In the genomic region with DNA sequence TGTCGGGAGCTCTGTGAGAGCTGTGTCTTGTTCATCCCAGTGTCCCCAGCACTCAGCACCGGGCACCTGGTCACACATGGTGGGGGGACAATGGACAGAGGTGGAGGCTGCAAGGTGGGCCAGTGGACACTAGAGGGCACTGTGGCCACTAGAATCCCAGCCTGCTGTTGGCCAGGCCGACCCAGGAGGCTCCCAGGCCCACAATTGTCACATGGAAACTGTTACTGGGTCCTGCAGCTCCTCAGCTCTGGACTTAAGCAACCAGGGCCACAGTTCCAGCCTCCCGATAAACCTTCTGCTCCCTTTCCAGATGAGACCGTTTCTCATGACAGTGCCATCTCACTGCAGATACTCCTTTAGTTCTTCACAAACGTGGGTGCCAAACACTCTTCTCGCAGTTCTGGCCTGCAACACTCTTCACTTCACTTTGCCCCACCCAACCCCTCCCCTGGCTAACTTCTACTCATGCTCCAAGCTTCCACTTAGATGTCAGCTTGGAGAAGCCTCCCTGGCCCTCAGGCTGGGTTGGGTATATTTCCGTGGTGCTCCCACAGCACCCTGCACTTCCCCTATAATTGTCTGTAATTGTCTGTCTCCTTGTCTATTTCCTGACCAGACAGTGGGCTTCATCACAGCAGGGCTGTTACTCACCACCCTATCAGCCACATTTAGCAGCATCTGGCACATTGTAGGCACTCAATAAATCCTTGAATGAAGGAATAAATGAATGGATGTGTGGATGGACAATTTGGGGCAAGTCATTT, we compare ENCODE assay signal across 8 cellular contexts. TPM values are rescaled to one million over a fixed set of nuclear protein-coding genes. Genes with fewer than 3 reads are reported as not detected.
DNase-seq lines count a peak whose midpoint lies in the region; ATAC-seq, FAIRE-seq and TF ChIP-seq lines count a peak whose summit lies in the region.

No MANE protein-coding gene starts in this region.

- TF ChIP-seq CTCF in AG09309 (IDR thresholded peaks at IDR 0.05; ENCODE audit: control insufficient read depth, insufficient read depth, low read depth, low read length, missing control alignments) (peak; percentile 89), WTC11 (IDR thresholded peaks at IDR 0.05) (peak; percentile 58), HepG2 (CRISPR knock-in tag; IDR thresholded peaks at IDR 0.05) (peak; percentile 80)

- no peaks in the 10 kb centered on the region for H3K9me3 ChIP-seq in HepG2 (ENCODE audit: low read length)

- H3K36me3 ChIP-seq in HepG2 (replicated peaks in 1 of 2; ENCODE audit: control insufficient read depth in 1 of 2, insufficient read depth in 2 of 2, low read length in 2 of 2): no peaks in the 10 kb centered on the region

- no peaks in the 10 kb centered on the region for H3K9me3 Mint-ChIP-seq in WTC11

- no peak overlapping the region for H3K27ac Mint-ChIP-seq in WTC11

- FAIRE-seq in GM18507 (lab: Jason Lieb, UNC) (peak; percentile 77), HepG2 (lab: Jason Lieb, UNC) (peak; percentile 83)

- no peak for TF ChIP-seq POLR2A in HepG2 (IDR thresholded peaks at IDR 0.05; ENCODE audit: insufficient read depth in 1 of 2, low read depth in 2 of 2, low read length in 2 of 2)

- BruUV-seq in HepG2 (replicated peaks; lab: Mats Ljungman, UMichigan): no TSS peak

- DNase-seq in AG09309 (ENCODE audit: low read depth) (no peak), GM18507 (ENCODE audit: extremely low spot score, insufficient read length, low read depth) (peak; percentile 5), NAMALWA (ENCODE audit: low spot score) (peak; percentile 42), WTC11 (ENCODE audit: low spot score) (peak; percentile 69), cerebellum (ENCODE audit: low spot score) (peak; percentile 65), HepG2 (ENCODE audit: low spot score) (peak; percentile 16)
- peak; percentile 15 for DNase-seq in stimulated activated CD8-positive, alpha-beta memory T cell treated with anti-CD3 and anti-CD28 coated beads, Interleukin-12 subunit alpha, Interleukin-12 subunit beta, amount 100 ng/mL, for 4 hours (ENCODE audit: low read depth)

- POLR2A ChIA-PET in WTC11 (lab: Charles Lee) (interaction anchor here (0.6 kb wide), 2 partner anchors 46 to 346 kb away, joined by 3 read pairs; no protein-coding TSS in a partner anchor), HepG2 (lab: Yijun Ruan, JAX) (no interaction called here)

- no peaks in the 10 kb centered on the region for H3K27me3 Mint-ChIP-seq in WTC11 (ENCODE audit: low read depth)

- TF ChIP-seq RAD21 in HepG2 (CRISPR knock-in tag; IDR thresholded peaks at IDR 0.05): peak; percentile 42; the same call in 1 of the 2 replicates

- no peak overlapping the region for H3K27ac ChIP-seq in HepG2 (ENCODE audit: extremely low read length, insufficient read depth, low read length)

- H3K4me3 ChIP-seq in AG09309 (ENCODE audit: control insufficient read depth, low read depth, low read length): no peak overlapping the region
- H3K4me3 ChIP-seq in HepG2 (replicated peaks in 1 of 3; ENCODE audit: insufficient read depth in 1 of 3, low read depth in 2 of 3, low read length in 3 of 3): no peak overlapping the region

- no peak overlapping the region for H2AFZ ChIP-seq in HepG2 (ENCODE audit: low read length)

- ATAC-seq in WTC11 (peak; percentile 66), HepG2 (peak; percentile 83), HG03571 (IDR thresholded peaks at IDR 0.05; ENCODE audit: unreplicated experiment) (no peak)

- no peak overlapping the region for H3K4me3 Mint-ChIP-seq in WTC11

- 17% methylated on average over 4 of the region's 8 CpGs for WGBS in HepG2 (ENCODE audit: low lambda C conversion rate)

- peaks cover 38% of the 10 kb centered on the region for H3K4me1 Mint-ChIP-seq in WTC11

- no peaks in the 10 kb centered on the region for H3K36me3 Mint-ChIP-seq in WTC11

- H3K4me2 ChIP-seq in HepG2 (ENCODE audit: low read depth, low read length): no peak overlapping the region

- H3K9ac ChIP-seq in HepG2 (ENCODE audit: insufficient read depth, low read depth, low read length): no peak overlapping the region

- no peaks in the 10 kb centered on the region for H3K27me3 ChIP-seq in HepG2 (ENCODE audit: control insufficient read depth in 1 of 2, insufficient read depth in 2 of 2, low read length in 2 of 2)

- H3K4me1 ChIP-seq in HepG2 (ENCODE audit: insufficient read depth, low read length): peaks cover 10% of the 10 kb centered on the region; the same call in 1 of the 2 replicates

- H3K79me2 ChIP-seq in HepG2 (ENCODE audit: insufficient read depth, low read length): no peaks in the 10 kb centered on the region

- CTCF ChIA-PET in WTC11 (lab: Charles Lee): interaction anchor here (0.6 to 5.4 kb wide), 21 partner anchors 9 to 196 kb away, joined by 3 to 40 read pairs (median 4); a partner anchor contains a TSS
- CTCF ChIA-PET in HepG2 (lab: Yijun Ruan, JAX; ENCODE audit: low intra/inter-chr PET ratio, low total read pairs): no interaction called here

- H4K20me1 ChIP-seq in HepG2 (ENCODE audit: insufficient read depth, low read length): no peaks in the 10 kb centered on the region

- intact Hi-C loops in HepG2 (cut with micrococcal nuclease; ENCODE audit: unreplicated experiment): no loop called here

- in situ Hi-C loops in HepG2 (cut with HindIII; ENCODE audit: extremely low pct_ligation_motif_present, low pct_unique_long_range_greater_than_20kb): no loop called here

- TF ChIP-seq EP300 in HepG2 (IDR thresholded peaks at IDR 0.05; ENCODE audit: low read depth in 2 of 2, low read length in 2 of 2): no peak
- no peak for TF ChIP-seq EP300 in HepG2 (CRISPR knock-in tag; IDR thresholded peaks at IDR 0.05; ENCODE audit: borderline replicate concordance)

TF ChIP-seq in WTC11, 78 proteins besides CTCF, POLR2A, EP300 and RAD21 (continues in another document):
- TF ChIP-seq ZNF416 (CRISPR knock-in tag; IDR thresholded peaks at IDR 0.05) (no peak), HMGA2 (CRISPR knock-in tag; IDR thresholded peaks at IDR 0.05) (no peak)

TF ChIP-seq in HepG2, 621 proteins besides CTCF, POLR2A, EP300 and RAD21:
- TF ChIP-seq ZNF317 (CRISPR knock-in tag; IDR thresholded peaks at IDR 0.05) (no peak), STAG1 (CRISPR knock-in tag; IDR thresholded peaks at IDR 0.05) (peak; percentile 52)

RNA-seq across cellular contexts. Expression of a gene that starts 3.5 kb away (rescaled TPM):
- total RNA-seq in WTC11 (2021) (22.0 to 48.2 TPM (median 23.3 TPM) in 3 replicates), cerebellum (10.9 TPM), HepG2 (2016; rRNA removed; fragmentation: Illumina TruSeq; extraction: Trizol) (0.13 and 0.17 TPM in 2 replicates)
- 0.35 TPM in 1 of 2 replicates, not detected in the other for total RNA-seq in HepG2 (2016; cell fraction: cytosol; rRNA removed; fragmentation: Illumina TruSeq; extraction: Trizol; ENCODE audit: low read depth)
- 0.13 TPM in 1 of 2 replicates, not detected in the other for total RNA-seq in HepG2 (2016; cell fraction: insoluble cytoplasmic fraction; rRNA removed; fragmentation: Illumina TruSeq; extraction: Trizol)
- 0.37 TPM in 1 of 2 replicates, not detected in the other for total RNA-seq in HepG2 (2016; cell fraction: membrane; rRNA removed; fragmentation: Illumina TruSeq; extraction: Trizol)
- 0.13 TPM in 1 of 2 replicates, not detected in the other for total RNA-seq in HepG2 (2016; cell fraction: nucleus; rRNA removed; fragmentation: Illumina TruSeq; extraction: Trizol)
- 0.21 TPM in 1 of 2 replicates, not detected in the other for polyA plus RNA-seq in HepG2 (2011; rRNA removed)
- 0.08 TPM in 1 of 2 replicates, not detected in the other for polyA plus RNA-seq in HepG2 (2011; cell fraction: cytosol; rRNA removed)
- polyA plus RNA-seq in HepG2 (2011; cell fraction: nucleus; rRNA removed): 0.05 TPM in 1 of 2 replicates, not detected in the other
- 0.01 TPM in 1 of 2 replicates, not detected in the other for polyA plus RNA-seq in HepG2 (2012)
- polyA plus RNA-seq in HepG2 (2016; cell fraction: cytosol; fragmentation: Illumina TruSeq; extraction: Trizol; ENCODE audit: low read depth): 0.11 and 0.22 TPM in 2 replicates
- polyA plus RNA-seq in HepG2 (2016; cell fraction: insoluble cytoplasmic fraction; fragmentation: Illumina TruSeq; extraction: Trizol; ENCODE audit: low read depth): 0.13 TPM in 1 of 2 replicates, not detected in the other
- 0.15 and 0.29 TPM in 2 replicates for polyA plus RNA-seq in HepG2 (2016; cell fraction: membrane; fragmentation: Illumina TruSeq; extraction: Trizol; ENCODE audit: low read depth)
- 0.21 and 0.90 TPM in 2 replicates for polyA plus RNA-seq in HepG2 (2016; cell fraction: nucleus; fragmentation: Illumina TruSeq; extraction: Trizol; ENCODE audit: insufficient read depth, low read depth)
- polyA minus RNA-seq in HepG2 (2011; rRNA and poly(A)+ RNA removed; ENCODE audit: low replicate concordance): 25.7 TPM in 1 of 2 replicates, not detected in the other
- not detected in 2 replicates for polyA minus RNA-seq in HepG2 (2011; cell fraction: cytosol; rRNA and poly(A)+ RNA removed)
- 0.64 TPM in 1 of 2 replicates, not detected in the other for polyA minus RNA-seq in HepG2 (2011; cell fraction: nucleus; rRNA and poly(A)+ RNA removed)

RNA-seq across cellular contexts. Expression of a gene that starts 59.9 kb away (rescaled TPM):
- total RNA-seq in WTC11 (2021): 100 to 112 TPM (median 108 TPM) in 3 replicates
- 105 TPM for total RNA-seq in cerebellum
- 26.0 and 32.5 TPM in 2 replicates for total RNA-seq in HepG2 (2016; rRNA removed; fragmentation: Illumina TruSeq; extraction: Trizol)
- 2.3 and 2.5 TPM in 2 replicates for total RNA-seq in HepG2 (2016; cell fraction: cytosol; rRNA removed; fragmentation: Illumina TruSeq; extraction: Trizol; ENCODE audit: low read depth)
- total RNA-seq in HepG2 (2016; cell fraction: insoluble cytoplasmic fraction; rRNA removed; fragmentation: Illumina TruSeq; extraction: Trizol): 21.6 and 32.6 TPM in 2 replicates
- 8.3 and 11.1 TPM in 2 replicates for total RNA-seq in HepG2 (2016; cell fraction: membrane; rRNA removed; fragmentation: Illumina TruSeq; extraction: Trizol)
- 39.7 and 47.1 TPM in 2 replicates for total RNA-seq in HepG2 (2016; cell fraction: nucleus; rRNA removed; fragmentation: Illumina TruSeq; extraction: Trizol)
- 34.0 and 46.9 TPM in 2 replicates for polyA plus RNA-seq in HepG2 (2011; rRNA removed)
- polyA plus RNA-seq in HepG2 (2011; cell fraction: cytosol; rRNA removed): 15.0 and 15.5 TPM in 2 replicates
- polyA plus RNA-seq in HepG2 (2011; cell fraction: nucleus; rRNA removed): 139 and 160 TPM in 2 replicates
- 29.4 and 34.1 TPM in 2 replicates for polyA plus RNA-seq in HepG2 (2012)
- polyA plus RNA-seq in HepG2 (2016; cell fraction: cytosol; fragmentation: Illumina TruSeq; extraction: Trizol; ENCODE audit: low read depth): 1.0 and 1.1 TPM in 2 replicates
- polyA plus RNA-seq in HepG2 (2016; cell fraction: insoluble cytoplasmic fraction; fragmentation: Illumina TruSeq; extraction: Trizol; ENCODE audit: low read depth): 13.6 and 17.4 TPM in 2 replicates
- 1.6 and 2.4 TPM in 2 replicates for polyA plus RNA-seq in HepG2 (2016; cell fraction: membrane; fragmentation: Illumina TruSeq; extraction: Trizol; ENCODE audit: low read depth)
- polyA plus RNA-seq in HepG2 (2016; cell fraction: nucleus; fragmentation: Illumina TruSeq; extraction: Trizol; ENCODE audit: insufficient read depth, low read depth): 43.2 and 51.6 TPM in 2 replicates
- 109 and 178 TPM in 2 replicates for polyA minus RNA-seq in HepG2 (2011; rRNA and poly(A)+ RNA removed; ENCODE audit: low replicate concordance)
- polyA minus RNA-seq in HepG2 (2011; cell fraction: cytosol; rRNA and poly(A)+ RNA removed): 36.1 and 38.1 TPM in 2 replicates
- polyA minus RNA-seq in HepG2 (2011; cell fraction: nucleus; rRNA and poly(A)+ RNA removed): 101 and 105 TPM in 2 replicates
